7 cellular contexts compared by ENCODE assay signal in genomic region chr6:73571218-73572181, GRCh38. TPM values are rescaled to one million over a fixed set of nuclear protein-coding genes. Genes with fewer than 3 reads are reported as not detected.
DNase-seq lines count a peak whose midpoint lies in the region; ATAC-seq and TF ChIP-seq lines count a peak whose summit lies in the region.
"Not testable (repeated sequence)": the region's sequence is repeated elsewhere in the genome, so short reads cannot be mapped to it uniquely, and the experiment has no call there.

No MANE protein-coding gene starts in this region.

- not testable (repeated sequence) for H3K36me3 ChIP-seq in CD4-positive, alpha-beta memory T cell (ENCODE audit: insufficient read depth, low read length); left ventricle myocardium inferior; psoas muscle (ENCODE audit: insufficient read depth in 1 of 2, low read depth in 1 of 2)

- not testable (repeated sequence) for H3K27me3 ChIP-seq in CD4-positive, alpha-beta memory T cell (ENCODE audit: insufficient read depth, low read length); psoas muscle (ENCODE audit: insufficient read depth in 3 of 3, low read length in 2 of 3)
- peaks cover 19% of the 10 kb centered on the region for H3K27me3 ChIP-seq in left ventricle myocardium inferior (ENCODE audit: low read depth)

- POLR2A ChIA-PET in CD4-positive, alpha-beta memory T cell (lab: Charles Lee; ENCODE audit: partially characterized antibody) = interaction anchor here (0.9 to 1.1 kb wide), 2 partner anchors 50 to 52 kb away, joined by 3 read pairs; no protein-coding TSS in a partner anchor

- H3K36me3 Mint-ChIP-seq in CD4-positive, alpha-beta memory T cell; activated T-cell treated with anti-CD3 and anti-CD28 coated beads, Interleukin-2, amount 50 U/mL, for 4 hours (ENCODE audit: insufficient read depth); dendritic cell treated with granulocyte-macrophage colony-stimulating factor and Interleukin-4, amounts not matched to agents 40 ng/mL and 50 ng/mL, for 4 days (ENCODE audit: low read depth); naive B cell: not testable (repeated sequence)

- not testable (repeated sequence) for ATAC-seq in activated T-cell treated with anti-CD3 and anti-CD28 coated beads, Interleukin-2, amount 50 U/mL, for 4 hours; naive B cell (ENCODE audit: low read depth in 2 of 2)
- peak; percentile 87 to 97 (median 92) for ATAC-seq in psoas muscle

- WGBS in psoas muscle, 3 donors = 48 to 69% (median 56%) methylated on average over 19 of the region's 19 CpGs

- not testable (repeated sequence) for DNase-seq in CD4-positive, alpha-beta memory T cell; activated T-cell treated with anti-CD3 and anti-CD28 coated beads, Interleukin-2, amount 50 U/mL, for 4 hours; naive B cell
- DNase-seq in LHCN-M2 (ENCODE audit: low read depth) (peak; percentile 45), left ventricle myocardium inferior (peak; percentile 74), psoas muscle (peak in 1 of 2 donors; percentile 55)

- not testable (repeated sequence) for H3K4me3 ChIP-seq in CD4-positive, alpha-beta memory T cell (ENCODE audit: low read length in 2 of 2); psoas muscle
- peak overlapping the region; percentile 27 for H3K4me3 ChIP-seq in left ventricle myocardium inferior

- H3K9me3 ChIP-seq in CD4-positive, alpha-beta memory T cell (ENCODE audit: control insufficient read depth in 1 of 2, low read length in 2 of 2); left ventricle myocardium inferior (replicated peaks); psoas muscle: not testable (repeated sequence)

- H3K4me1 ChIP-seq in CD4-positive, alpha-beta memory T cell (ENCODE audit: insufficient read depth, low read length) = not testable (repeated sequence)
- H3K4me1 ChIP-seq in left ventricle myocardium inferior (peaks cover 22% of the 10 kb centered on the region), psoas muscle (peaks cover 11% of the 10 kb centered on the region)

- CTCF ChIA-PET in CD4-positive, alpha-beta memory T cell (lab: Charles Lee; ENCODE audit: partially characterized antibody) = not testable (repeated sequence)

- H3K4me3 Mint-ChIP-seq in CD4-positive, alpha-beta memory T cell = peak overlapping the region in 6 of 8 donors; percentile 17 to 66 (median 36)
- peak overlapping the region; percentile 44 for H3K4me3 Mint-ChIP-seq in activated T-cell treated with anti-CD3 and anti-CD28 coated beads, Interleukin-2, amount 50 U/mL, for 4 hours
- not testable (repeated sequence) for H3K4me3 Mint-ChIP-seq in dendritic cell treated with granulocyte-macrophage colony-stimulating factor and Interleukin-4, amounts not matched to agents 40 ng/mL and 50 ng/mL, for 4 days
- peak overlapping the region; percentile 19 to 82 (median 70) for H3K4me3 Mint-ChIP-seq in naive B cell

- H3K27ac Mint-ChIP-seq in CD4-positive, alpha-beta memory T cell = peak overlapping the region in 3 of 7 donors; percentile 21 to 53 (median 38)
- H3K27ac Mint-ChIP-seq in dendritic cell treated with granulocyte-macrophage colony-stimulating factor and Interleukin-4, amounts not matched to agents 40 ng/mL and 50 ng/mL, for 4 days = peak overlapping the region; percentile 23
- H3K27ac Mint-ChIP-seq in naive B cell = peak overlapping the region in 3 of 6 donors; percentile 22 to 70 (median 60)

- H3K9me3 Mint-ChIP-seq in CD4-positive, alpha-beta memory T cell; activated T-cell treated with anti-CD3 and anti-CD28 coated beads, Interleukin-2, amount 50 U/mL, for 4 hours; dendritic cell treated with granulocyte-macrophage colony-stimulating factor and Interleukin-4, amounts not matched to agents 40 ng/mL and 50 ng/mL, for 4 days: not testable (repeated sequence)
- peaks cover 0 to 12% (median 3%) of the 10 kb centered on the region in 7 donors for H3K9me3 Mint-ChIP-seq in naive B cell

- TF ChIP-seq CTCF in left ventricle myocardium inferior (IDR thresholded peaks at IDR 0.05; ENCODE audit: borderline replicate concordance); psoas muscle (IDR thresholded peaks at IDR 0.05): not testable (repeated sequence)

- not testable (repeated sequence) for H3K27me3 Mint-ChIP-seq in CD4-positive, alpha-beta memory T cell; activated T-cell treated with anti-CD3 and anti-CD28 coated beads, Interleukin-2, amount 50 U/mL, for 4 hours (ENCODE audit: low read depth); dendritic cell treated with granulocyte-macrophage colony-stimulating factor and Interleukin-4, amounts not matched to agents 40 ng/mL and 50 ng/mL, for 4 days; naive B cell

- intact Hi-C loops in CD4-positive, alpha-beta memory T cell (cut with micrococcal nuclease); dendritic cell treated with granulocyte-macrophage colony-stimulating factor and Interleukin-4, amounts not matched to agents 40 ng/mL and 50 ng/mL, for 4 days (cut with micrococcal nuclease); left ventricle myocardium inferior (cut with micrococcal nuclease); psoas muscle (cut with DNase I): not testable (repeated sequence)

- H3K4me1 Mint-ChIP-seq in CD4-positive, alpha-beta memory T cell; activated T-cell treated with anti-CD3 and anti-CD28 coated beads, Interleukin-2, amount 50 U/mL, for 4 hours (ENCODE audit: low read depth); naive B cell: not testable (repeated sequence)
- H3K4me1 Mint-ChIP-seq in dendritic cell treated with granulocyte-macrophage colony-stimulating factor and Interleukin-4, amounts not matched to agents 40 ng/mL and 50 ng/mL, for 4 days (ENCODE audit: low read depth) = peaks cover 27% of the 10 kb centered on the region

- H3K27ac ChIP-seq in CD4-positive, alpha-beta memory T cell (ENCODE audit: low read depth, low read length) = not testable (repeated sequence)
- peak overlapping the region; percentile 51 for H3K27ac ChIP-seq in left ventricle myocardium inferior (replicated peaks)
- peak overlapping the region; percentile 16 for H3K27ac ChIP-seq in psoas muscle

RNA-seq across cellular contexts. Expression of gene EEF1A1, which starts 50.7 kb away (rescaled TPM):
- total RNA-seq in CD4-positive, alpha-beta memory T cell = over 10,000 TPM; 15,632 to 16,691 TPM
- polyA plus RNA-seq in CD4-positive, alpha-beta memory T cell = over 10,000 TPM; 10,358 to 12,185 TPM
- total RNA-seq in LHCN-M2 (2014; rRNA removed) (9,526 and 10,102 TPM in 2 replicates), left ventricle myocardium inferior (1,882 TPM), psoas muscle (1,000 to 10,000 TPM in 1 of 4 donors, 100 to 1,000 TPM in 3; 703 to 2,379 (median 902) TPM)
- 9,659 TPM for polyA plus RNA-seq in LHCN-M2 (2012)
- over 10,000 TPM; 10,240 to 10,910 (median 10,363) TPM for total RNA-seq in activated T-cell treated with anti-CD3 and anti-CD28 coated beads, Interleukin-2, amount 50 U/mL, for 4 hours
- polyA plus RNA-seq in naive B cell (ENCODE audit: low read depth in 6 of 6) (over 10,000 TPM in 1 of 6 donors, 1,000 to 10,000 TPM in 5; 7,111 to 10,868 (median 8,890) TPM), psoas muscle (1,000 to 10,000 TPM in 1 of 3 donors, 100 to 1,000 TPM in 2; 541 to 1,251 (median 593) TPM)
